Comparison of ENCODE assay signal across 8 cellular contexts in the genomic region with DNA sequence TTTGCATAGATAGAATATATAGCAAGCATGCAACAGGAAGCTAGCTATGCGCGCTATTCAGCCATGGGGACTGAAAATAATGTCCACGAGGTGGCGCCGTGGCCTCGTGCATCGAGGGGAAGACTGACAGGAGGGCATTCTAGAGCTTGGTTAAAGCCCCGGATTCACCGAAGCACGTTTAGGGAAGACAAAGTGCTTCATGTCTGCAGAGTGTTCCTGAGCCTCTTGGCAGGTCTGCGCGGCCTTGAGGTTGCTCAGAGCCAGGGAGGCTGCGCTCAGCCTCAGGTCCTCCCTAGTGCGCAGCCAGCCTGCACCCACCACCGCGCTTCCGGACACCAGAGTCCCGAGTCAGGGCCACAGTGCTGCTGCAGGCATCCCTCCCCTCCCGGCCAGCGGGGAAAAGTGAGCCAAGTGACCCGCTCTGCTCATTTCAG. TPM values are rescaled to one million over a fixed set of nuclear protein-coding genes. Genes with fewer than 3 reads are reported as not detected.
A peak's percentile ranks its signal among the peaks of the same experiment; 100 is the strongest.
DNase-seq lines count a peak whose midpoint lies in the region; ATAC-seq and TF ChIP-seq lines count a peak whose summit lies in the region.

No MANE protein-coding gene starts in this region.

- H3K4me3 ChIP-seq in HCT116 (replicated peaks in 1 of 2; ENCODE audit: low read depth in 1 of 2, low read length in 2 of 2), result no peak overlapping the region

- H3K27ac Mint-ChIP-seq in activated CD8-positive, alpha-beta memory T cell treated with anti-CD3 and anti-CD28 coated beads, Interleukin-2, amount 10 ng/mL, durations not matched to agents 7 days and 5 days, result no peak overlapping the region

- no peaks in the 10 kb centered on the region for H3K79me2 ChIP-seq in HCT116 (ENCODE audit: insufficient read depth, low read length)

- peaks cover 1% of the 10 kb centered on the region for H3K36me3 Mint-ChIP-seq in activated CD8-positive, alpha-beta memory T cell treated with anti-CD3 and anti-CD28 coated beads, Interleukin-2, amount 10 ng/mL, durations not matched to agents 7 days and 5 days

- H3K9me3 Mint-ChIP-seq in activated CD8-positive, alpha-beta memory T cell treated with anti-CD3 and anti-CD28 coated beads, Interleukin-2, amount 10 ng/mL, durations not matched to agents 7 days and 5 days (ENCODE audit: low read depth), result peaks cover 13% of the 10 kb centered on the region

- ATAC-seq in HCT116 (no peak), GM18502 (IDR thresholded peaks at IDR 0.05; ENCODE audit: poor library complexity, unreplicated experiment) (no peak), HG02588 (IDR thresholded peaks at IDR 0.05; ENCODE audit: unreplicated experiment) (no peak)
- ATAC-seq in activated CD8-positive, alpha-beta memory T cell treated with anti-CD3 and anti-CD28 coated beads, Interleukin-2, amount 10 ng/mL, durations not matched to agents 7 days and 5 days, result no peak

- BruUV-seq in HCT116 (replicated peaks; lab: Mats Ljungman, UMichigan), result no TSS peak

- H3K9ac ChIP-seq in HCT116 (ENCODE audit: low read length), result no peak overlapping the region

- H3K27ac ChIP-seq in HCT116 (ENCODE audit: low read depth, low read length), result no peak overlapping the region

- no peaks in the 10 kb centered on the region for H3K36me3 ChIP-seq in HCT116 (ENCODE audit: control insufficient read depth in 1 of 2, insufficient read depth in 2 of 2, low read length in 2 of 2)

- intact Hi-C loops in HCT116 (cut with micrococcal nuclease), result loop anchor here (5.0 kb wide), 1 partner anchor 126 kb away; no protein-coding TSS in a partner anchor

- no peaks in the 10 kb centered on the region for H3K4me1 Mint-ChIP-seq in activated CD8-positive, alpha-beta memory T cell treated with anti-CD3 and anti-CD28 coated beads, Interleukin-2, amount 10 ng/mL, durations not matched to agents 7 days and 5 days

- H3K9me2 ChIP-seq in HCT116 (ENCODE audit: insufficient read depth), result no peaks in the 10 kb centered on the region

- no peaks in the 10 kb centered on the region for H3K4me1 ChIP-seq in HCT116 (ENCODE audit: control insufficient read depth in 1 of 2, insufficient read depth in 2 of 2, low read length in 2 of 2)

- DNase-seq in COLO829 (ENCODE audit: low spot score) (peak; percentile 48), HCT116 (ENCODE audit: low read depth, low spot score) (no peak), NCI-H2196 treated with DMSO at 0.1 percent for 48 hours (lab: John Stamatoyannopoulos, UW; ENCODE audit: unreplicated experiment) (peak; percentile 13), globus pallidus (ENCODE audit: low spot score) (peak; percentile 64), pons (ENCODE audit: low spot score) (peak; percentile 76)
- peak; percentile 68 for DNase-seq in activated CD8-positive, alpha-beta memory T cell treated with anti-CD3 and anti-CD28 coated beads, Interleukin-2, amount 10 ng/mL, durations not matched to agents 7 days and 5 days

- no peaks in the 10 kb centered on the region for H3K27me3 ChIP-seq in HCT116 (ENCODE audit: insufficient read depth, low read length)

- POLR2A ChIA-PET in HCT116 (lab: Charles Lee), result no interaction called here

- no peak overlapping the region for H3K4me2 ChIP-seq in HCT116 (ENCODE audit: low read length)

- peak; percentile 24; the same call in 1 of the 2 replicates for TF ChIP-seq RAD21 in HCT116 (IDR thresholded peaks at IDR 0.05; ENCODE audit: low read depth)

- H3K4me3 Mint-ChIP-seq in activated CD8-positive, alpha-beta memory T cell treated with anti-CD3 and anti-CD28 coated beads, Interleukin-2, amount 10 ng/mL, durations not matched to agents 7 days and 5 days, result no peak overlapping the region

- no peaks in the 10 kb centered on the region for H4K20me1 ChIP-seq in HCT116 (ENCODE audit: insufficient read depth)

- RAD21 ChIA-PET in HCT116 (lab: Charles Lee; ENCODE audit: low non-redundant PET in 1 of 2, low total read pairs in 2 of 2, uncharacterized antibody in 2 of 2, unreplicated experiment in 2 of 2), result no interaction called here

- peaks cover 6% of the 10 kb centered on the region for H3K27me3 Mint-ChIP-seq in activated CD8-positive, alpha-beta memory T cell treated with anti-CD3 and anti-CD28 coated beads, Interleukin-2, amount 10 ng/mL, durations not matched to agents 7 days and 5 days

- H3K9me3 ChIP-seq in HCT116 (ENCODE audit: control insufficient read depth in 1 of 2, insufficient read depth in 1 of 2, low read depth in 1 of 2, low read length in 2 of 2), result peaks cover 8 to 24% of the 10 kb centered on the region in 2 experiments; a peak in 2 of 4 replicates

- CTCF ChIA-PET in HCT116 (lab: Charles Lee), result interaction anchor here (0.8 kb wide), 1 partner anchor 1235 kb away, joined by 3 read pairs; no protein-coding TSS in a partner anchor
- CTCF ChIA-PET in activated CD8-positive, alpha-beta memory T cell treated with anti-CD3 and anti-CD28 coated beads, Interleukin-2, amount 10 ng/mL, durations not matched to agents 7 days and 5 days (lab: Charles Lee), result interaction anchor here (0.7 to 1.4 kb wide), 5 partner anchors 10 to 467 kb away, joined by 3 to 5 read pairs (median 4); no protein-coding TSS in a partner anchor

- peak in 2 of 3 experiments; percentile 20 to 36; a peak in 1 of 6 replicates for TF ChIP-seq CTCF in HCT116 (IDR thresholded peaks at IDR 0.05 in 2 of 3, conservative IDR thresholded peaks at IDR 0.05 in 1 of 3; ENCODE audit: borderline replicate concordance in 1 of 3, insufficient read depth in 1 of 3, low read depth in 2 of 3, low read length in 2 of 3)

- no peak overlapping the region for H2AFZ ChIP-seq in HCT116 (ENCODE audit: low read depth, low read length, poor library complexity, severe bottlenecking)

- no peak for TF ChIP-seq POLR2A in HCT116 (IDR thresholded peaks at IDR 0.05; ENCODE audit: borderline replicate concordance, extremely low read depth, insufficient read depth, insufficient read length)

TF ChIP-seq in HCT116, 20 proteins besides CTCF, POLR2A, EP300 and RAD21 (continues in another document):
- no peak for TF ChIP-seq TCF7L2 (IDR thresholded peaks at IDR 0.05; ENCODE audit: borderline replicate concordance, extremely low read depth, insufficient read depth, insufficient read length)
- no peak for TF ChIP-seq CEBPB (IDR thresholded peaks at IDR 0.05; ENCODE audit: low read depth)
- no peak for TF ChIP-seq SRF (IDR thresholded peaks at IDR 0.05; ENCODE audit: low read depth)
- TF ChIP-seq JUND (IDR thresholded peaks at IDR 0.05), result no peak
- TF ChIP-seq, protein P1, sequence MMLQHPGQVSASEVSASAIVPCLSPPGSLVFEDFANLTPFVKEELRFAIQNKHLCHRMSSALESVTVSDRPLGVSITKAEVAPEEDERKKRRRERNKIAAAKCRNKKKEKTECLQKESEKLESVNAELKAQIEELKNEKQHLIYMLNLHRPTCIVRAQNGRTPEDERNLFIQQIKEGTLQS (IDR thresholded peaks at IDR 0.05), result no peak
- TF ChIP-seq, protein P2, sequence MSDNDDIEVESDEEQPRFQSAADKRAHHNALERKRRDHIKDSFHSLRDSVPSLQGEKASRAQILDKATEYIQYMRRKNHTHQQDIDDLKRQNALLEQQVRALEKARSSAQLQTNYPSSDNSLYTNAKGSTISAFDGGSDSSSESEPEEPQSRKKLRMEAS (IDR thresholded peaks at IDR 0.05), result no peak
- no peak for TF ChIP-seq EZH2phosphoT487 (IDR thresholded peaks at IDR 0.05; ENCODE audit: borderline replicate concordance)
- TF ChIP-seq, protein P3, sequence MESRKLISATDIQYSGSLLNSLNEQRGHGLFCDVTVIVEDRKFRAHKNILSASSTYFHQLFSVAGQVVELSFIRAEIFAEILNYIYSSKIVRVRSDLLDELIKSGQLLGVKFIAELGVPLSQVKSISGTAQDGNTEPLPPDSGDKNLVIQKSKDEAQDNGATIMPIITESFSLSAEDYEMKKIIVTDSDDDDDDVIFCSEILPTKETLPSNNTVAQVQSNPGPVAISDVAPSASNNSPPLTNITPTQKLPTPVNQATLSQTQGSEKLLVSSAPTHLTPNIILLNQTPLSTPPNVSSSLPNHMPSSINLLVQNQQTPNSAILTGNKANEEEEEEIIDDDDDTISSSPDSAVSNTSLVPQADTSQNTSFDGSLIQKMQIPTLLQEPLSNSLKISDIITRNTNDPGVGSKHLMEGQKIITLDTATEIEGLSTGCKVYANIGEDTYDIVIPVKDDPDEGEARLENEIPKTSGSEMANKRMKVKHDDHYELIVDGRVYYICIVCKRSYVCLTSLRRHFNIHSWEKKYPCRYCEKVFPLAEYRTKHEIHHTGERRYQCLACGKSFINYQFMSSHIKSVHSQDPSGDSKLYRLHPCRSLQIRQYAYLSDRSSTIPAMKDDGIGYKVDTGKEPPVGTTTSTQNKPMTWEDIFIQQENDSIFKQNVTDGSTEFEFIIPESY (IDR thresholded peaks at IDR 0.05; ENCODE audit: extremely low read depth, insufficient replicate concordance, low read length), result no peak
- no peak for TF ChIP-seq ZFX (IDR thresholded peaks at IDR 0.05)
- no peak for TF ChIP-seq YY1 (IDR thresholded peaks at IDR 0.05; ENCODE audit: extremely low read depth, insufficient replicate concordance, low read depth, low read length)
- no peak for TF ChIP-seq EZH2 (IDR thresholded peaks at IDR 0.05)
- no peak for TF ChIP-seq SP1 (IDR thresholded peaks at IDR 0.05; ENCODE audit: low read depth)

RNA-seq across cellular contexts. Expression of a gene that starts 24.6 kb away (rescaled TPM):
- total RNA-seq in HCT116 (2021; ENCODE audit: unreplicated experiment), result not detected
- not detected in 2 replicates for polyA plus RNA-seq in HCT116 (2012)
- not detected for total RNA-seq in activated CD8-positive, alpha-beta memory T cell treated with anti-CD3 and anti-CD28 coated beads, Interleukin-2, amount 10 ng/mL, durations not matched to agents 7 days and 5 days
